ENCODE assay signal across 25 cellular contexts in the genomic region with DNA sequence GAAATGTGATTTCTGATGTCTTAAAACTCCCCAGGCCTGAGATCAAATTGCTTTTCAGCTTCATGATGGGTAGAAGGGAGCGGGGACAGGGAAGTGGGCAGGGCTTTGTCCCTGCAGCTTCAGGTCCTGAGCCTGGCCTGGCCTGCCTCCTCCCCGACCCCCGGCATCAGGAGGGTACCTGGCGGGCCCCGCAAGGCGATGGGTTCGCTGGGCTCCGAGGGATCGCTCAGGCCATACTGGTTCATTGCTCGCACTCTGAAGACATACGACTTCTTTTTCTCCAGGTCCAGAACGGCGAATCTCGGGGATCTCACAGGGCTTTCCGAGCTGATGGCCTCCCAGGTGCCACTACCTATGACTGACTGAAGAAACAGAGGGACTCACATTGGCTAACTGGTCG. TPM values are rescaled to one million over a fixed set of nuclear protein-coding genes. Genes with fewer than 3 reads are reported as not detected.
DNase-seq lines count a peak whose midpoint lies in the region; ATAC-seq, FAIRE-seq and TF ChIP-seq lines count a peak whose summit lies in the region.
"Had no signal": no experiment of that assay in that cellular context is flagged by ENCODE, and none has a peak within 500 bp of the region (broad histone marks: within the 10 kb centered on the region; RNA-seq: fewer than 3 reads in every experiment).

No MANE protein-coding gene starts in this region.

- DNase-seq in kidney (peak; percentile 32), neuronal stem cell (ENCODE audit: low spot score) (no peak), gastrocnemius medialis (no peak), GM19238 (ENCODE audit: insufficient read length, low spot score) (no peak), GOT3 (lab: John Stamatoyannopoulos, UW) (no peak)
- DNase-seq: 8988T; ACHN; BE2C; C1 segment of cervical spinal cord; Caco-2; Calu3; CD4-positive, CD25-positive, alpha-beta regulatory T cell; CD8-positive, alpha-beta T cell; DMS79 treated with DMSO at 0.1 percent for 48 hours; GF-D8 had no signal

- no peak overlapping the region for H3K9ac ChIP-seq in kidney (ENCODE audit: low read length in 2 of 2)
- no peak overlapping the region for H3K9ac ChIP-seq in neuronal stem cell (ENCODE audit: low read depth, low read length, poor library complexity)
- H3K9ac ChIP-seq: BLaER1 had no signal

- FAIRE-seq in kidney (lab: Jason Lieb, UNC), result no peak
- FAIRE-seq: A204.1, D721Med, G401.6, GM12891, GM19239 had no signal

- TF ChIP-seq CTCF in kidney (IDR thresholded peaks at IDR 0.05; ENCODE audit: borderline replicate concordance, extremely low read depth, insufficient read depth), result no peak
- no peak for TF ChIP-seq CTCF in gastrocnemius medialis (IDR thresholded peaks at IDR 0.05 in 4 of 5, conservative IDR thresholded peaks at IDR 0.05 in 1 of 5)

- in situ Hi-C loops in gastrocnemius medialis (cut with MboI; ENCODE audit: low sequenced_read_pairs in 4 of 4), result no loop called here

- intact Hi-C loops in kidney (cut with DNase I) (no loop called here), gastrocnemius medialis (cut with DNase I; ENCODE audit: low total_unique reads) (no loop called here)

- H4K91ac ChIP-seq in neuronal stem cell (ENCODE audit: low read depth, low read length, poor library complexity), result no peak overlapping the region

- H2AK5ac ChIP-seq in neuronal stem cell (ENCODE audit: low read depth, low read length), result peak overlapping the region; percentile 36

- no peak overlapping the region for H2BK120ac ChIP-seq in neuronal stem cell (ENCODE audit: low read depth, low read length)

- no peak overlapping the region for H2BK5ac ChIP-seq in neuronal stem cell (ENCODE audit: low read length)

- H2AFZ ChIP-seq in neuronal stem cell (ENCODE audit: low read length), result no peak overlapping the region

- H3K9me3 ChIP-seq in kidney (ENCODE audit: control insufficient read depth in 1 of 2, low read length in 2 of 2) (no peaks in the 10 kb centered on the region), neuronal stem cell (replicated peaks in 1 of 2; ENCODE audit: control insufficient read depth in 2 of 2, insufficient read depth in 1 of 2, low read depth in 1 of 2, low read length in 2 of 2) (no peaks in the 10 kb centered on the region), gastrocnemius medialis (no peaks in the 10 kb centered on the region)
- H3K9me3 ChIP-seq: BE2C, BLaER1, Caco-2 had no signal

- no peak overlapping the region for H4K8ac ChIP-seq in neuronal stem cell (ENCODE audit: low read depth, low read length)

- H2BK15ac ChIP-seq in neuronal stem cell (ENCODE audit: low read length), result no peak overlapping the region

- H3K4me1 ChIP-seq in kidney (ENCODE audit: control insufficient read depth in 1 of 2, insufficient read depth in 1 of 2, low read depth in 1 of 2, low read length in 2 of 2) (no peaks in the 10 kb centered on the region), neuronal stem cell (ENCODE audit: control insufficient read depth in 2 of 2, insufficient read depth in 1 of 2, low read depth in 1 of 2, low read length in 2 of 2) (no peaks in the 10 kb centered on the region), gastrocnemius medialis (peaks cover 17 to 30% of the 10 kb centered on the region in 2 donors)
- H3K4me1 ChIP-seq: BE2C, Caco-2 had no signal

- no peak overlapping the region for H2BK12ac ChIP-seq in neuronal stem cell (ENCODE audit: low read length)

- no CpG with 5 or more reads among the region's 16 CpGs for whole genome bisulfite sequencing in neuronal stem cell (ENCODE audit: extremely low coverage in 2 of 2, insufficient read length in 2 of 2, insufficient replicate concordance in 1 of 2), 2 donors

- H3K36me3 ChIP-seq in kidney (ENCODE audit: control insufficient read depth in 1 of 2, insufficient read depth in 2 of 2, low read length in 2 of 2), result peaks cover 0 to 10% of the 10 kb centered on the region in 2 donors
- H3K36me3 ChIP-seq in neuronal stem cell (replicated peaks in 1 of 2; ENCODE audit: control insufficient read depth in 2 of 2, insufficient read depth in 2 of 2, low read length in 2 of 2), result no peaks in the 10 kb centered on the region
- H3K36me3 ChIP-seq in gastrocnemius medialis, result peaks cover 0 to 60% of the 10 kb centered on the region in 2 donors
- H3K36me3 ChIP-seq: BE2C, BLaER1 had no signal

- no peak overlapping the region for H3K4me3 ChIP-seq in kidney (ENCODE audit: low read length in 2 of 2)
- no peak overlapping the region for H3K4me3 ChIP-seq in neuronal stem cell (ENCODE audit: low read length in 2 of 2)
- no peak overlapping the region for H3K4me3 ChIP-seq in gastrocnemius medialis
- H3K4me3 ChIP-seq: BLaER1 had no signal

- no peak for ATAC-seq in gastrocnemius medialis
- no peak for ATAC-seq in HG02981 (IDR thresholded peaks at IDR 0.05; ENCODE audit: unreplicated experiment)
- ATAC-seq: CD8-positive, alpha-beta T cell had no signal

- H3K4ac ChIP-seq in neuronal stem cell (ENCODE audit: low read length), result no peak overlapping the region

- H3K27ac ChIP-seq in kidney (ENCODE audit: low read depth in 2 of 2, low read length in 2 of 2) (no peak overlapping the region), neuronal stem cell (replicated peaks; ENCODE audit: low read length) (no peak overlapping the region), gastrocnemius medialis (peak overlapping the region in 3 of 4 donors; percentile 3 to 94 (median 93))
- H3K27ac ChIP-seq: BLaER1 had no signal

- no peak overlapping the region for H3K4me2 ChIP-seq in neuronal stem cell (ENCODE audit: insufficient read depth, low read length, poor library complexity, severe bottlenecking)
- H3K4me2 ChIP-seq: BLaER1 had no signal

- no peaks in the 10 kb centered on the region for H3K79me1 ChIP-seq in neuronal stem cell (ENCODE audit: low read depth, low read length)

- H3K14ac ChIP-seq in neuronal stem cell (ENCODE audit: low read length), result no peak overlapping the region

- H3K23ac ChIP-seq in neuronal stem cell (ENCODE audit: low read depth, low read length, poor library complexity), result no peak overlapping the region

- peaks cover 0 to 14% (median 0%) of the 10 kb centered on the region in 3 experiments for H3K27me3 ChIP-seq in neuronal stem cell (ENCODE audit: control insufficient read depth in 3 of 3, insufficient read depth in 3 of 3, low read depth in 1 of 3, low read length in 3 of 3)
- no peaks in the 10 kb centered on the region for H3K27me3 ChIP-seq in gastrocnemius medialis
- H3K27me3 ChIP-seq: BE2C, BLaER1 had no signal

- no peak overlapping the region for H3K18ac ChIP-seq in neuronal stem cell (ENCODE audit: low read length)

- no peak for TF ChIP-seq POLR2A in gastrocnemius medialis (IDR thresholded peaks at IDR 0.05)

RNA-seq across cellular contexts. Expression of a gene that starts 25.5 kb away (rescaled TPM):
- total RNA-seq in kidney (13.5 TPM), gastrocnemius medialis (100 to 1,000 TPM; 114 to 266 (median 184) TPM)
- 20.5 TPM for polyA plus RNA-seq in kidney (ENCODE audit: insufficient read depth, low read depth, low replicate concordance)
- 0.18 TPM for polyA plus RNA-seq in neuronal stem cell (2013, experiment 1 of 2)
- polyA plus RNA-seq in neuronal stem cell (2013, experiment 2 of 2), result 0.10 TPM
- total RNA-seq: A673; Caco-2; CD4-positive, CD25-positive, alpha-beta regulatory T cell; CD8-positive, alpha-beta T cell had no signal
- polyA plus RNA-seq: AG04450; CD14-positive monocyte; CD4-positive, CD25-positive, alpha-beta regulatory T cell had no signal

RNA-seq across cellular contexts. Expression of a gene that starts 56.5 kb away (rescaled TPM):
- total RNA-seq in kidney (1.4 TPM), gastrocnemius medialis (under 1 TPM in 1 of 4 donors, not detected in 3; 0.36 TPM)
- 1.4 TPM for polyA plus RNA-seq in kidney (ENCODE audit: insufficient read depth, low read depth, low replicate concordance)
- 0.03 TPM for polyA plus RNA-seq in neuronal stem cell (2013, experiment 1 of 2)
- polyA plus RNA-seq in neuronal stem cell (2013, experiment 2 of 2), result 0.03 TPM
- total RNA-seq: CD4-positive, CD25-positive, alpha-beta regulatory T cell; CD8-positive, alpha-beta T cell had no signal
- polyA plus RNA-seq: AG04450; CD14-positive monocyte; CD4-positive, CD25-positive, alpha-beta regulatory T cell had no signal

Comparison
In these comparisons a context has a peak if more than half of its experiments do, and no peak if none do; other contexts are left out.
1. H3K27ac ChIP-seq: peak in gastrocnemius medialis (3 of 4); none in kidney (0 of 2) and neuronal stem cell (single experiment).